ENCODE assay signal across 12 cellular contexts in genomic region chr12:101781834-101782543, GRCh38. TPM values are rescaled to one million over a fixed set of nuclear protein-coding genes. Genes with fewer than 3 reads are reported as not detected.
DNase-seq lines count a peak whose midpoint lies in the region; ATAC-seq, FAIRE-seq and TF ChIP-seq lines count a peak whose summit lies in the region.
"Had no signal": no experiment of that assay in that cellular context is flagged by ENCODE, and none has a peak within 500 bp of the region (broad histone marks: within the 10 kb centered on the region; RNA-seq: fewer than 3 reads in every experiment).

No MANE protein-coding gene starts in this region.

- no peaks in the 10 kb centered on the region for H3K4me1 ChIP-seq in GM12878 (ENCODE audit: control insufficient read depth, insufficient read depth, low read length)
- peaks cover 27% of the 10 kb centered on the region for H3K4me1 ChIP-seq in psoas muscle

- H3K4me2 ChIP-seq in GM12878 (ENCODE audit: control insufficient read depth, insufficient read depth) = no peak overlapping the region

- no peak for TF ChIP-seq CTCF in GM12878 (IDR thresholded peaks at IDR 0.05 in 2 of 3, conservative IDR thresholded peaks at IDR 0.05 in 1 of 3; ENCODE audit: control insufficient read depth in 2 of 3, extremely low read depth in 1 of 3, insufficient read depth in 1 of 3, low read depth in 3 of 3, low read length in 3 of 3)
- no peak for TF ChIP-seq CTCF in psoas muscle (IDR thresholded peaks at IDR 0.05)
- no peak for TF ChIP-seq CTCF in endothelial cell (IDR thresholded peaks at IDR 0.05; ENCODE audit: unreplicated experiment)

- in situ Hi-C loops in GM12878 (cut with MboI) = no loop called here

- SMC1A ChIA-PET in GM12878 (lab: Charles Lee; ENCODE audit: uncharacterized antibody, unreplicated experiment) = interaction anchor here (3.0 to 4.0 kb wide), 3 partner anchors 44 to 59 kb away, joined by 13 to 30 read pairs (median 17); partner anchors contain the start of gene GNPTAB

- no peak for TF ChIP-seq RAD21 in GM12878 (IDR thresholded peaks at IDR 0.05; ENCODE audit: insufficient read depth, low read depth, low read length)

- H4K20me1 ChIP-seq in GM12878 (ENCODE audit: control insufficient read depth, insufficient read depth) = no peaks in the 10 kb centered on the region

- ATAC-seq in GM12878 (no peak; the same call in 2 of the 3 replicates), psoas muscle (no peak), GM19023 (IDR thresholded peaks at IDR 0.05; ENCODE audit: unreplicated experiment) (no peak)
- ATAC-seq: left lung, sciatic nerve had no signal

- no peaks in the 10 kb centered on the region for H3K9me3 Mint-ChIP-seq in activated CD4-positive, alpha-beta T cell treated with anti-CD3 and anti-CD28 coated beads, Interleukin-2, amount 10 ng/mL, durations not matched to agents 7 days and 5 days
- no peaks in the 10 kb centered on the region for H3K9me3 Mint-ChIP-seq in endothelial cell (ENCODE audit: unreplicated experiment)

- H3K36me3 Mint-ChIP-seq in activated CD4-positive, alpha-beta T cell treated with anti-CD3 and anti-CD28 coated beads, Interleukin-2, amount 10 ng/mL, durations not matched to agents 7 days and 5 days (ENCODE audit: low read depth) = peaks cover 44% of the 10 kb centered on the region
- peaks cover 4% of the 10 kb centered on the region for H3K36me3 Mint-ChIP-seq in endothelial cell (ENCODE audit: low read depth, unreplicated experiment)

- CTCF ChIA-PET in GM12878 (lab: Yijun Ruan, JAX) = interaction anchor here (1.4 to 7.6 kb wide), 4 partner anchors 10 to 58 kb away, joined by 6 to 63 read pairs (median 26); partner anchors contain the start of gene GNPTAB
- CTCF ChIA-PET in activated CD4-positive, alpha-beta T cell treated with anti-CD3 and anti-CD28 coated beads, Interleukin-2, amount 10 ng/mL, durations not matched to agents 7 days and 5 days (lab: Charles Lee) = interaction anchor here (0.6 to 7.6 kb wide), 5 partner anchors 9 to 552 kb away, joined by 3 to 61 read pairs (median 6); partner anchors contain the start of gene GNPTAB

- POLR2A ChIA-PET in GM12878 (lab: Charles Lee) = interaction anchor here (1.8 kb wide), 1 partner anchor 11 kb away, joined by 5 read pairs; no protein-coding TSS in a partner anchor
- POLR2A ChIA-PET in activated CD4-positive, alpha-beta T cell treated with anti-CD3 and anti-CD28 coated beads, Interleukin-2, amount 10 ng/mL, durations not matched to agents 7 days and 5 days (lab: Charles Lee) = no interaction called here

- H3K79me2 ChIP-seq in GM12878 (ENCODE audit: control insufficient read depth, insufficient read depth, low read length) = no peaks in the 10 kb centered on the region

- no peaks in the 10 kb centered on the region for H3K27me3 Mint-ChIP-seq in activated CD4-positive, alpha-beta T cell treated with anti-CD3 and anti-CD28 coated beads, Interleukin-2, amount 10 ng/mL, durations not matched to agents 7 days and 5 days
- no peaks in the 10 kb centered on the region for H3K27me3 Mint-ChIP-seq in endothelial cell (ENCODE audit: unreplicated experiment)

- H3K27ac ChIP-seq in GM12878 (ENCODE audit: control insufficient read depth, insufficient read depth) = no peak overlapping the region
- peak overlapping the region; percentile 78 for H3K27ac ChIP-seq in psoas muscle
- H3K27ac ChIP-seq: left lung had no signal

- BruUV-seq in GM12878 (replicated peaks; lab: Mats Ljungman, UMichigan) = no TSS peak

- no peak overlapping the region for H3K4me3 Mint-ChIP-seq in activated CD4-positive, alpha-beta T cell treated with anti-CD3 and anti-CD28 coated beads, Interleukin-2, amount 10 ng/mL, durations not matched to agents 7 days and 5 days
- no peak overlapping the region for H3K4me3 Mint-ChIP-seq in endothelial cell (ENCODE audit: unreplicated experiment)

- DNase-seq in EH (ENCODE audit: low read depth) (peak; percentile 53), LHCN-M2 (ENCODE audit: low read depth) (peak; percentile 36), GM12878 (ENCODE audit: low read depth, low spot score) (no peak), psoas muscle (no peak), endothelial cell (ENCODE audit: low spot score) (no peak)
- DNase-seq in activated CD4-positive, alpha-beta T cell treated with anti-CD3 and anti-CD28 coated beads, Interleukin-2, amount 10 ng/mL, durations not matched to agents 7 days and 5 days = no peak
- DNase-seq: activated CD4-positive, alpha-beta T cell treated with anti-CD3 and anti-CD28 coated beads for 1 hour; COR-L47; left lung; NCI-H2227 treated with DMSO at 0.1 percent for 48 hours had no signal

- 21% methylated on average over 6 of the region's 6 CpGs for WGBS in GM12878 (ENCODE audit: insufficient coverage, insufficient replicate concordance, low lambda C conversion rate, missing lambda C conversion rate)
- WGBS in psoas muscle, 3 donors = 92 to 96% (median 93%) methylated on average over 6 of the region's 6 CpGs

- H3K27ac Mint-ChIP-seq in activated CD4-positive, alpha-beta T cell treated with anti-CD3 and anti-CD28 coated beads, Interleukin-2, amount 10 ng/mL, durations not matched to agents 7 days and 5 days = no peak overlapping the region
- no peak overlapping the region for H3K27ac Mint-ChIP-seq in endothelial cell (ENCODE audit: unreplicated experiment)

- no peaks in the 10 kb centered on the region for H3K27me3 ChIP-seq in GM12878 (replicated peaks in 1 of 2; ENCODE audit: control insufficient read depth in 2 of 2, insufficient read depth in 2 of 2, low read length in 1 of 2)
- H3K27me3 ChIP-seq in psoas muscle (ENCODE audit: insufficient read depth in 3 of 3, low read length in 2 of 3) = no peaks in the 10 kb centered on the region
- H3K27me3 ChIP-seq: left lung had no signal

- TF ChIP-seq POLR2A in GM12878 (IDR thresholded peaks at IDR 0.05; ENCODE audit: low read depth, low read length) = no peak

- no peak overlapping the region for H3K9ac ChIP-seq in GM12878 (ENCODE audit: control insufficient read depth, insufficient read depth, low read length)

- H3K4me3 ChIP-seq in GM12878 = no peak overlapping the region
- no peak overlapping the region for H3K4me3 ChIP-seq in psoas muscle
- H3K4me3 ChIP-seq: left lung had no signal

- FAIRE-seq in GM12878 (lab: Jason Lieb, UNC) = no peak

- no peak overlapping the region for H2AFZ ChIP-seq in GM12878 (ENCODE audit: control insufficient read depth, low read depth, low read length)

- RAD21 ChIA-PET in GM12878 (lab: Charles Lee; ENCODE audit: unreplicated experiment) = interaction anchor here (0.9 to 1.1 kb wide), 2 partner anchors 48 to 56 kb away, joined by 3 read pairs; no protein-coding TSS in a partner anchor

- H3K36me3 ChIP-seq in GM12878 (ENCODE audit: control insufficient read depth in 2 of 2, insufficient read depth in 2 of 2, low read length in 1 of 2) = peaks cover 6 to 7% of the 10 kb centered on the region in 2 experiments; a peak in 3 of 4 replicates
- peaks cover 0 to 6% of the 10 kb centered on the region in 2 donors for H3K36me3 ChIP-seq in psoas muscle (ENCODE audit: insufficient read depth in 1 of 2, low read depth in 1 of 2)

- no peak for TF ChIP-seq EP300 in GM12878 (IDR thresholded peaks at IDR 0.05; ENCODE audit: borderline replicate concordance in 1 of 2, control insufficient read depth in 1 of 2, low read depth in 2 of 2, low read length in 2 of 2)

- intact Hi-C loops in GM12878 (cut with micrococcal nuclease; ENCODE audit: unreplicated experiment) = no loop called here
- intact Hi-C loops in psoas muscle (cut with DNase I) = no loop called here

- no peaks in the 10 kb centered on the region for H3K9me3 ChIP-seq in GM12878 (replicated peaks; ENCODE audit: control insufficient read depth, insufficient read depth, low read length)
- H3K9me3 ChIP-seq in psoas muscle = no peaks in the 10 kb centered on the region
- H3K9me3 ChIP-seq: left lung had no signal

- H3K4me1 Mint-ChIP-seq in activated CD4-positive, alpha-beta T cell treated with anti-CD3 and anti-CD28 coated beads, Interleukin-2, amount 10 ng/mL, durations not matched to agents 7 days and 5 days = peaks cover 26% of the 10 kb centered on the region
- H3K4me1 Mint-ChIP-seq in endothelial cell (ENCODE audit: unreplicated experiment) = peaks cover 3% of the 10 kb centered on the region

RNA-seq across cellular contexts. Expression of gene SYCP3, which starts 42.7 kb away (rescaled TPM):
- total RNA-seq in LHCN-M2 (2014; rRNA removed) = 0.34 TPM in 1 of 2 replicates, not detected in the other
- polyA plus RNA-seq in LHCN-M2 (2012) = 0.05 TPM
- 0.24 and 0.33 TPM in 2 replicates for total RNA-seq in GM12878 (2013; cell fraction: nucleolus; rRNA removed)
- 0.17 and 0.54 TPM in 2 replicates for total RNA-seq in GM12878 (2014; rRNA removed)
- 0.32 and 0.45 TPM in 2 replicates for total RNA-seq in GM12878 (2014; rRNA removed; fragmentation: Illumina TruSeq; extraction: Trizol)
- 0.05 and 0.28 TPM in 2 replicates for total RNA-seq in GM12878 (2021)
- 0.34 TPM for polyA plus RNA-seq in GM12878 (2011; ENCODE audit: low read depth)
- polyA plus RNA-seq in GM12878 (2011; rRNA removed) = 0.12 and 0.42 TPM in 2 replicates
- 0.03 TPM in 1 of 2 replicates, not detected in the other for polyA plus RNA-seq in GM12878 (2011; cell fraction: cytosol; rRNA removed)
- 0.42 and 0.46 TPM in 2 replicates for polyA plus RNA-seq in GM12878 (2011; cell fraction: nucleus; rRNA removed)
- 0.53 and 0.54 TPM in 2 replicates for polyA plus RNA-seq in GM12878 (2012)
- 0.15 TPM in 1 of 2 replicates, not detected in the other for polyA plus RNA-seq in GM12878 (2014; fragmentation: Illumina TruSeq; extraction: Trizol)
- polyA plus RNA-seq in GM12878 (2014; fragmentation: Nextera tagmentation; extraction: Ambion mirVana) = under 1 TPM; 0.55 to 0.58 TPM
- polyA plus RNA-seq in GM12878 (2014; rRNA removed) = 0.13 and 0.24 TPM in 2 replicates
- under 1 TPM; 0.08 to 0.25 TPM for polyA plus RNA-seq in GM12878 (2016; fragmentation: Nextera tagmentation; extraction: Ambion mirVana)
- 0.31 and 0.37 TPM in 2 replicates for polyA minus RNA-seq in GM12878 (2011; rRNA and poly(A)+ RNA removed)
- polyA minus RNA-seq in GM12878 (2011; cell fraction: cytosol; rRNA and poly(A)+ RNA removed) = not detected in 2 replicates
- polyA minus RNA-seq in GM12878 (2011; cell fraction: nucleus; rRNA and poly(A)+ RNA removed) = 0.29 and 0.60 TPM in 2 replicates
- under 1 TPM in 1 of 4 donors, not detected in 3; 0.28 TPM for total RNA-seq in psoas muscle
- under 1 TPM in 2 of 3 donors, not detected in 1; 0.04 to 0.23 TPM for polyA plus RNA-seq in psoas muscle
- under 1 TPM; 0.35 to 0.75 TPM for total RNA-seq in activated CD4-positive, alpha-beta T cell treated with anti-CD3 and anti-CD28 coated beads, Interleukin-2, amount 10 ng/mL, durations not matched to agents 7 days and 5 days
- not detected for total RNA-seq in endothelial cell (ENCODE audit: unreplicated experiment)
- total RNA-seq: sciatic nerve had no signal

RNA-seq across cellular contexts. Expression of gene GNPTAB, which starts 48.8 kb away (rescaled TPM):
- total RNA-seq in LHCN-M2 (2014; rRNA removed) (16.5 and 18.0 TPM in 2 replicates), GM12878 (2014; rRNA removed) (32.0 and 33.6 TPM in 2 replicates), GM12878 (2014; rRNA removed; fragmentation: Illumina TruSeq; extraction: Trizol) (36.8 and 38.9 TPM in 2 replicates), GM12878 (2021) (31.3 and 36.0 TPM in 2 replicates), psoas muscle (10 to 100 TPM; 14.3 to 36.1 (median 19.9) TPM), endothelial cell (ENCODE audit: unreplicated experiment) (47.6 TPM)
- 7.3 TPM for polyA plus RNA-seq in LHCN-M2 (2012)
- total RNA-seq in GM12878 (2013; cell fraction: nucleolus; rRNA removed) = 233 and 257 TPM in 2 replicates
- polyA plus RNA-seq in GM12878 (2011; ENCODE audit: low read depth) = 15.3 TPM
- polyA plus RNA-seq in GM12878 (2011; rRNA removed) (37.4 and 52.1 TPM in 2 replicates), GM12878 (2014; fragmentation: Illumina TruSeq; extraction: Trizol) (36.8 and 43.9 TPM in 2 replicates), GM12878 (2014; fragmentation: Nextera tagmentation; extraction: Ambion mirVana) (10 to 100 TPM in 1 of 2 experiments, 1 to 10 TPM in 1; 9.8 to 10.5 TPM), GM12878 (2014; rRNA removed) (21.5 and 24.9 TPM in 2 replicates), GM12878 (2016; fragmentation: Nextera tagmentation; extraction: Ambion mirVana) (10 to 100 TPM; 34.5 to 38.0 TPM), psoas muscle (10 to 100 TPM; 10.3 to 17.5 (median 11.5) TPM)
- 20.2 and 21.0 TPM in 2 replicates for polyA plus RNA-seq in GM12878 (2011; cell fraction: cytosol; rRNA removed)
- polyA plus RNA-seq in GM12878 (2011; cell fraction: nucleus; rRNA removed) = 19.2 and 25.4 TPM in 2 replicates
- polyA plus RNA-seq in GM12878 (2012) = 18.9 and 21.7 TPM in 2 replicates
- 60.5 and 80.5 TPM in 2 replicates for polyA minus RNA-seq in GM12878 (2011; rRNA and poly(A)+ RNA removed)
- 14.0 and 15.3 TPM in 2 replicates for polyA minus RNA-seq in GM12878 (2011; cell fraction: cytosol; rRNA and poly(A)+ RNA removed)
- polyA minus RNA-seq in GM12878 (2011; cell fraction: nucleus; rRNA and poly(A)+ RNA removed) = 24.1 and 46.2 TPM in 2 replicates
- total RNA-seq in activated CD4-positive, alpha-beta T cell treated with anti-CD3 and anti-CD28 coated beads, Interleukin-2, amount 10 ng/mL, durations not matched to agents 7 days and 5 days = 10 to 100 TPM; 57.4 to 68.7 TPM

Comparison
In these comparisons a context has a peak if more than half of its experiments do, and no peak if none do; other contexts are left out.
1. DNase-seq: peak in EH (single experiment) and LHCN-M2 (single experiment); none in GM12878 (single experiment), psoas muscle (0 of 2), activated CD4-positive, alpha-beta T cell treated with anti-CD3 and anti-CD28 coated beads, Interleukin-2, amount 10 ng/mL, durations not matched to agents 7 days and 5 days (single experiment) and endothelial cell (single experiment).